ENCODE assay signal across 2 cellular contexts in the genomic region with DNA sequence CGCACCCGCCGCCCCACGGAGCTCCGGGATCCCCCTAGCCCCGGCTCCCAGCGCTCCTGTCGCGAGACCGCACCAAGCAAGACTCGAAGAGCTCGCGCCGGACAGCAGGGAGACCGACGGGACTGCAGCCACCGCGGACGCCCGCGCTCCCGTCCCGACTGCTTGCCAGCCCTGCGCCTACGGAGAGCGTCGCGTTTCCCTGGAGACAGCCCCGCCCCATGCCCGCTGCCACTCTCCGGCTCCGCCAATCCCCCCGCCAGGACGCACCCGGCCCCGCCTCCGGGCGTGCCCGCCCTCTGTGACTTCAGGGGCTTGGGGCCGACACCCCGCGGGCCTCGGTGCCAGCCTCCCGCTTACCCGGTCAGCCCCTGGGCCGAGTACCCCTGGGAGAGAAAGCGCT.
TF ChIP-seq lines count a peak whose summit lies in the region.

A gene with protein sequence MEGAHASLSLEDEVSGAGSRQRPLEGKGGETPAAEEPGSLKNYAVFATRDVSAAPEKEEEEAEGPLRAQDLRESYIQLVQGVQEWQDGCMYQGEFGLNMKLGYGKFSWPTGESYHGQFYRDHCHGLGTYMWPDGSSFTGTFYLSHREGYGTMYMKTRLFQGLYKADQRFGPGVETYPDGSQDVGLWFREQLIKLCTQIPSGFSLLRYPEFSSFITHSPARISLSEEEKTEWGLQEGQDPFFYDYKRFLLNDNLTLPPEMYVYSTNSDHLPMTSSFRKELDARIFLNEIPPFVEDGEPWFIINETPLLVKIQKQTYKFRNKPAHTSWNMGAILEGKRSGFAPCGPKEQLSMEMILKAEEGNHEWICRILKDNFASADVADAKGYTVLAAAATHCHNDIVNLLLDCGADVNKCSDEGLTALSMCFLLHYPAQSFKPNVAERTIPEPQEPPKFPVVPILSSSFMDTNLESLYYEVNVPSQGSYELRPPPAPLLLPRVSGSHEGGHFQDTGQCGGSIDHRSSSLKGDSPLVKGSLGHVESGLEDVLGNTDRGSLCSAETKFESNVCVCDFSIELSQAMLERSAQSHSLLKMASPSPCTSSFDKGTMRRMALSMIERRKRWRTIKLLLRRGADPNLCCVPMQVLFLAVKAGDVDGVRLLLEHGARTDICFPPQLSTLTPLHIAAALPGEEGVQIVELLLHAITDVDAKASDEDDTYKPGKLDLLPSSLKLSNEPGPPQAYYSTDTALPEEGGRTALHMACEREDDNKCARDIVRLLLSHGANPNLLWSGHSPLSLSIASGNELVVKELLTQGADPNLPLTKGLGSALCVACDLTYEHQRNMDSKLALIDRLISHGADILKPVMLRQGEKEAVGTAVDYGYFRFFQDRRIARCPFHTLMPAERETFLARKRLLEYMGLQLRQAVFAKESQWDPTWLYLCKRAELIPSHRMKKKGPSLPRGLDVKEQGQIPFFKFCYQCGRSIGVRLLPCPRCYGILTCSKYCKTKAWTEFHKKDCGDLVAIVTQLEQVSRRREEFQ (minus strand): TSS at position 181 of the 400 bp plus-strand sequence. CDS start 653 bp downstream, outside the sequence.

TF ChIP-seq in A549, 52 proteins besides CTCF, POLR2A, EP300 and RAD21:
- TF ChIP-seq RFX5 (IDR thresholded peaks at IDR 0.05) (no peak), ESRRA (IDR thresholded peaks at IDR 0.05; ENCODE audit: borderline replicate concordance, low read length) (no peak), ZFP36 (IDR thresholded peaks at IDR 0.05; ENCODE audit: borderline replicate concordance, partially characterized antibody) (no peak), CEBPB (IDR thresholded peaks at IDR 0.05) (no peak), HOXB5 (CRISPR knock-in tag; IDR thresholded peaks at IDR 0.05) (no peak), RCOR1 (IDR thresholded peaks at IDR 0.05; ENCODE audit: low read depth, low read length) (no peak), CBX2 (IDR thresholded peaks at IDR 0.05; ENCODE audit: borderline replicate concordance, low read depth) (no peak), SREBF2 (IDR thresholded peaks at IDR 0.05) (no peak)
- TF ChIP-seq, protein P1, sequence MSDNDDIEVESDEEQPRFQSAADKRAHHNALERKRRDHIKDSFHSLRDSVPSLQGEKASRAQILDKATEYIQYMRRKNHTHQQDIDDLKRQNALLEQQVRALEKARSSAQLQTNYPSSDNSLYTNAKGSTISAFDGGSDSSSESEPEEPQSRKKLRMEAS (IDR thresholded peaks at IDR 0.05), result no peak

TF ChIP-seq in H1, 55 proteins besides CTCF, POLR2A, EP300 and RAD21:
- TF ChIP-seq, protein P2, sequence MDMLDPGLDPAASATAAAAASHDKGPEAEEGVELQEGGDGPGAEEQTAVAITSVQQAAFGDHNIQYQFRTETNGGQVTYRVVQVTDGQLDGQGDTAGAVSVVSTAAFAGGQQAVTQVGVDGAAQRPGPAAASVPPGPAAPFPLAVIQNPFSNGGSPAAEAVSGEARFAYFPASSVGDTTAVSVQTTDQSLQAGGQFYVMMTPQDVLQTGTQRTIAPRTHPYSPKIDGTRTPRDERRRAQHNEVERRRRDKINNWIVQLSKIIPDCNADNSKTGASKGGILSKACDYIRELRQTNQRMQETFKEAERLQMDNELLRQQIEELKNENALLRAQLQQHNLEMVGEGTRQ (IDR thresholded peaks at IDR 0.05; ENCODE audit: low read length), result no peak
- 0 out of 2 replicates have a peak, but pooled peaks have one; percentile 32 for TF ChIP-seq SP4 (IDR thresholded peaks at IDR 0.05; ENCODE audit: low read length)
- TF ChIP-seq POU5F1 (IDR thresholded peaks at IDR 0.05; ENCODE audit: low read depth, low read length), result no peak
- no peak for TF ChIP-seq SRF (IDR thresholded peaks at IDR 0.05; ENCODE audit: low read depth, low read length)
- no peak for TF ChIP-seq SIRT6 (IDR thresholded peaks at IDR 0.05; ENCODE audit: low read length)
- TF ChIP-seq GTF2F1 (IDR thresholded peaks at IDR 0.05; ENCODE audit: borderline replicate concordance, low read depth, low read length), result no peak
- no peak for TF ChIP-seq SIX5 (IDR thresholded peaks at IDR 0.05; ENCODE audit: low read depth, low read length)
- peak in 1 of 2 experiments; percentile 92; a peak in 2 of 4 replicates for TF ChIP-seq SIN3A (conservative IDR thresholded peaks at IDR 0.05 in 1 of 2, IDR thresholded peaks at IDR 0.05 in 1 of 2; ENCODE audit: low read depth in 1 of 2, low read length in 2 of 2)
- TF ChIP-seq POLR2AphosphoS5 (IDR thresholded peaks at IDR 0.05; ENCODE audit: low read depth, low read length), result 0 out of 2 replicates have a peak, but pooled peaks have one; percentile 17
- TF ChIP-seq TBP (IDR thresholded peaks at IDR 0.05; ENCODE audit: low read depth, low read length), result no peak
- peak; percentile 6 for TF ChIP-seq KDM4A (IDR thresholded peaks at IDR 0.05; ENCODE audit: low read depth, low read length, severe bottlenecking)
- TF ChIP-seq, protein P1 (IDR thresholded peaks at IDR 0.05), result no peak
- TF ChIP-seq BRCA1 (IDR thresholded peaks at IDR 0.05; ENCODE audit: low read depth, low read length), result no peak
- TF ChIP-seq KDM5A (IDR thresholded peaks at IDR 0.05; ENCODE audit: low read length), result no peak
- no peak for TF ChIP-seq GABPA (IDR thresholded peaks at IDR 0.05; ENCODE audit: borderline replicate concordance, insufficient read depth, low read length)
- peak; percentile 69; the same call in 1 of the 2 replicates for TF ChIP-seq CHD2 (IDR thresholded peaks at IDR 0.05; ENCODE audit: low read length)
- TF ChIP-seq SP1 (IDR thresholded peaks at IDR 0.05; ENCODE audit: low read depth, low read length), result peak; percentile 66; the same call in 1 of the 2 replicates
